ENCODE assay signal across 8 cellular contexts in genomic region chr2:109030870-109031480, GRCh38. TPM values are rescaled to one million over a fixed set of nuclear protein-coding genes. Genes with fewer than 3 reads are reported as not detected.
A peak's percentile ranks its signal among the peaks of the same experiment; 100 is the strongest.
DNase-seq lines count a peak whose midpoint lies in the region; ATAC-seq, FAIRE-seq and TF ChIP-seq lines count a peak whose summit lies in the region.

No MANE protein-coding gene starts in this region.

- no peak overlapping the region for H3K9ac ChIP-seq in PC-3 (ENCODE audit: low read length)

- H3K4me1 Mint-ChIP-seq in CD8-positive, alpha-beta memory T cell = peaks cover 51 to 71% (median 59%) of the 10 kb centered on the region in 3 donors

- no peaks in the 10 kb centered on the region for H3K27me3 Mint-ChIP-seq in CD8-positive, alpha-beta memory T cell

- H3K4me1 ChIP-seq in CD8-positive, alpha-beta memory T cell (ENCODE audit: insufficient read depth, low read length) = peaks cover 69% of the 10 kb centered on the region
- H3K4me1 ChIP-seq in PC-3 (ENCODE audit: insufficient read depth, low read length) = no peaks in the 10 kb centered on the region
- peaks cover 43% of the 10 kb centered on the region for H3K4me1 ChIP-seq in effector memory CD4-positive, alpha-beta T cell (ENCODE audit: control insufficient read depth, insufficient read depth, low read length, poor library complexity, severe bottlenecking)
- H3K4me1 ChIP-seq in pancreas = no peaks in the 10 kb centered on the region

- in situ Hi-C loops in ACHN (cut with HindIII; ENCODE audit: low pct_ligation_motif_present, low pct_unique_long_range_greater_than_20kb, low sequenced_read_pairs) (no loop called here), GM13977 (cut with MboI; ENCODE audit: low pct_unique_long_range_greater_than_20kb, low sequenced_read_pairs, unreplicated experiment) (no loop called here)

- H3K36me3 ChIP-seq in CD8-positive, alpha-beta memory T cell (ENCODE audit: insufficient read depth, low read length) = no peaks in the 10 kb centered on the region
- no peaks in the 10 kb centered on the region for H3K36me3 ChIP-seq in PC-3 (ENCODE audit: low read depth, low read length)
- no peaks in the 10 kb centered on the region for H3K36me3 ChIP-seq in effector memory CD4-positive, alpha-beta T cell (ENCODE audit: control insufficient read depth, insufficient read depth, low read length)
- H3K36me3 ChIP-seq in pancreas = no peaks in the 10 kb centered on the region

- no peak for FAIRE-seq in pancreas (lab: Jason Lieb, UNC)

- POLR2A ChIA-PET in CD8-positive, alpha-beta memory T cell (lab: Charles Lee) = interaction anchor here (0.7 to 1.4 kb wide), 8 partner anchors 9 to 418 kb away, joined by 3 to 11 read pairs (median 4); partner anchors contain the start of gene SH3RF3
- POLR2A ChIA-PET in PC-3 (lab: Charles Lee; ENCODE audit: unreplicated experiment) = no interaction called here

- DNase-seq in CD8-positive, alpha-beta memory T cell = no peak
- DNase-seq in PC-3 (no peak), pancreas (no peak), ACHN (no peak), GM13977 (ENCODE audit: low spot score) (no peak)
- DNase-seq in effector memory CD4-positive, alpha-beta T cell = no peak

- no peaks in the 10 kb centered on the region for H4K20me1 ChIP-seq in PC-3 (ENCODE audit: low read length)

- no peaks in the 10 kb centered on the region for H3K27me3 ChIP-seq in CD8-positive, alpha-beta memory T cell (ENCODE audit: insufficient read depth, low read length, poor library complexity, severe bottlenecking)
- H3K27me3 ChIP-seq in PC-3 (ENCODE audit: low read length) (no peaks in the 10 kb centered on the region), pancreas (no peaks in the 10 kb centered on the region)
- no peaks in the 10 kb centered on the region for H3K27me3 ChIP-seq in effector memory CD4-positive, alpha-beta T cell (replicated peaks; ENCODE audit: control insufficient read depth, insufficient read depth, low read length, poor library complexity, severe bottlenecking)

- TF ChIP-seq CTCF in PC-3 (conservative IDR thresholded peaks at IDR 0.05; ENCODE audit: low read depth, low read length) = no peak
- no peak for TF ChIP-seq CTCF in pancreas (IDR thresholded peaks at IDR 0.05)
- no peak for TF ChIP-seq CTCF in GM13977 (IDR thresholded peaks at IDR 0.05; ENCODE audit: extremely low read depth, insufficient read depth, missing control alignments)

- CTCF ChIA-PET in CD8-positive, alpha-beta memory T cell (lab: Charles Lee) = interaction anchor here (0.7 to 2.4 kb wide), 10 partner anchors 11 to 479 kb away, joined by 3 to 10 read pairs (median 4); partner anchors contain the start of genes EDAR and SH3RF3
- CTCF ChIA-PET in PC-3 (lab: Charles Lee) = no interaction called here

- no peaks in the 10 kb centered on the region for H3F3A ChIP-seq in PC-3 (ENCODE audit: low read length, unreplicated experiment)

- H3K4me3 Mint-ChIP-seq in CD8-positive, alpha-beta memory T cell = peak overlapping the region; percentile 71 to 90 (median 81)

- peak overlapping the region; percentile 71 for H3K27ac ChIP-seq in CD8-positive, alpha-beta memory T cell (ENCODE audit: low read depth, low read length)
- H3K27ac ChIP-seq in PC-3 (ENCODE audit: low read length) = no peak overlapping the region
- peak overlapping the region; percentile 66 for H3K27ac ChIP-seq in effector memory CD4-positive, alpha-beta T cell (ENCODE audit: insufficient read depth, low read length, poor library complexity, severe bottlenecking)
- no peak overlapping the region for H3K27ac ChIP-seq in pancreas

- intact Hi-C loops in PC-3 (cut with micrococcal nuclease) (no loop called here), pancreas (cut with DNase I) (no loop called here)

- H3K9me3 ChIP-seq in CD8-positive, alpha-beta memory T cell (ENCODE audit: low read length) = no peaks in the 10 kb centered on the region
- H3K9me3 ChIP-seq in PC-3 (ENCODE audit: low read length) = no peaks in the 10 kb centered on the region
- no peaks in the 10 kb centered on the region for H3K9me3 ChIP-seq in effector memory CD4-positive, alpha-beta T cell (ENCODE audit: control insufficient read depth, low read length)
- no peaks in the 10 kb centered on the region for H3K9me3 ChIP-seq in pancreas

- WGBS in pancreas, 2 donors = 56 to 62% methylated on average over 14 of the region's 14 CpGs

- no peaks in the 10 kb centered on the region for H3K9me3 Mint-ChIP-seq in CD8-positive, alpha-beta memory T cell

- H3K36me3 Mint-ChIP-seq in CD8-positive, alpha-beta memory T cell = no peaks in the 10 kb centered on the region

- peak overlapping the region; percentile 46 for H3K4me3 ChIP-seq in CD8-positive, alpha-beta memory T cell (ENCODE audit: low read length)
- H3K4me3 ChIP-seq in PC-3 (ENCODE audit: low read length) (peak overlapping the region; percentile 59; the same call in 1 of the 2 replicates), pancreas (peak overlapping the region; percentile 7 to 52 (median 30))
- peak overlapping the region; percentile 47 for H3K4me3 ChIP-seq in effector memory CD4-positive, alpha-beta T cell (ENCODE audit: insufficient read depth, low read depth, low read length, poor library complexity, severe bottlenecking)

- H3K79me2 ChIP-seq in PC-3 (ENCODE audit: low read length) = no peaks in the 10 kb centered on the region

- H3K4me2 ChIP-seq in PC-3 (ENCODE audit: low read length) = peak overlapping the region; percentile 86

- peak overlapping the region; percentile 74; the same call in 1 of the 2 replicates for H2AFZ ChIP-seq in PC-3 (ENCODE audit: low read length)

- peak overlapping the region; percentile 83 to 99 (median 92) for H3K27ac Mint-ChIP-seq in CD8-positive, alpha-beta memory T cell

- ATAC-seq in PC-3 (no peak), pancreas (no peak), GM18498 (IDR thresholded peaks at IDR 0.05; ENCODE audit: unreplicated experiment) (no peak), HG02678 (IDR thresholded peaks at IDR 0.05; ENCODE audit: unreplicated experiment) (no peak)

- BruUV-seq in PC-3 (replicated peaks; lab: Mats Ljungman, UMichigan) = no TSS peak

- H3K9me2 ChIP-seq in PC-3 (replicated peaks; ENCODE audit: low read length) = no peaks in the 10 kb centered on the region

RNA-seq across cellular contexts. Expression of gene EDAR, which starts 42.0 kb away (rescaled TPM):
- total RNA-seq in CD8-positive, alpha-beta memory T cell = under 1 TPM; 0.07 to 0.16 TPM
- 0.64 TPM for polyA plus RNA-seq in CD8-positive, alpha-beta memory T cell
- 0.04 TPM in 1 of 2 replicates, not detected in the other for total RNA-seq in PC-3 (2014; rRNA removed)
- total RNA-seq in pancreas = under 1 TPM; 0.06 to 0.41 (median 0.13) TPM
- under 1 TPM; 0.05 to 0.11 TPM for polyA plus RNA-seq in pancreas

Comparison
In these comparisons a context has a peak if more than half of its experiments do, and no peak if none do; other contexts are left out.
1. H3K27ac ChIP-seq: peak in CD8-positive, alpha-beta memory T cell (single experiment) and effector memory CD4-positive, alpha-beta T cell (single experiment); none in PC-3 (single experiment) and pancreas (0 of 4).
2. Peak in every context shown above with its lines, with median percentiles within 50 percentile points of each other: H3K4me3 ChIP-seq.